In the genomic region with DNA sequence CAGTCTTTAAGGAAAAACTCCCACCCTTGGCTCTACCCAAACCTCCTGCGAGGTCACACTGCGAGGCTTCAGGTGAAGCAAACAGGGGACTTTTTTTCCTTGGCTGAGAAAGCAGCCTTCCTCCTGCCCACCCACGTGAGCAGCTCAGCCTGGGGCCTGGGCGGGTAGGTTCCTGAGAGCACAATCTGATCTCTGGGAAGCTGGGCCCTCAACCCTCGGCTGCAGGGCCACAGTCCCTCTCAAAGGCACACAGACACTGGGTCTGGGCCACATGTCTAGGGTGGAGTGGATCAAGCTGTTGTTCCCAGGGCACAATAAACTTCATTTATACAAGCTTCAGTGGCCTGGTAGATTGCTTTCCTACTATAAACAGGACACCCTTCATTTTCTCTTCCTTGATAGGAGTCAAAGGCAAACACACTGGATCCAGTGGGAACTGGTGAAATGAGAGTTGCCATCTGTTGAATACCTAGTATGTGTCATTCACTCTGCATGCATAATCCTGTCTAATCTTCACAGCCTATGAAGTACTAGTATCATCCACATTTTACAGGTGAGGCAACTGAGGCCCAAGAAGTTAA, we compare ENCODE assay signal across 8 cellular contexts. TPM values are rescaled to one million over a fixed set of nuclear protein-coding genes. Genes with fewer than 3 reads are reported as not detected.
DNase-seq lines count a peak whose midpoint lies in the region; ATAC-seq lines count a peak whose summit lies in the region.

No MANE protein-coding gene starts in this region.

- H3K9me3 ChIP-seq in stomach smooth muscle (ENCODE audit: control insufficient read depth in 2 of 2, low read length in 2 of 2) = no peaks in the 10 kb centered on the region

- no peaks in the 10 kb centered on the region for H3K27me3 Mint-ChIP-seq in activated T-helper 17 cell treated with anti-CD3 and anti-CD28 coated beads, Interleukin-2, amount 50 U/mL, for 72 hours

- H3K27ac ChIP-seq in stomach smooth muscle (ENCODE audit: low read length) = peak overlapping the region; percentile 92

- peak overlapping the region; percentile 79 to 92 for H3K9ac ChIP-seq in stomach smooth muscle (ENCODE audit: low read length in 2 of 2)

- no peaks in the 10 kb centered on the region for H3K27me3 ChIP-seq in stomach smooth muscle (ENCODE audit: control insufficient read depth in 1 of 2, insufficient read depth in 2 of 2, low read length in 2 of 2)

- peak overlapping the region; percentile 91 for H3K4me3 Mint-ChIP-seq in activated T-helper 17 cell treated with anti-CD3 and anti-CD28 coated beads, Interleukin-2, amount 50 U/mL, for 72 hours

- H3K4me1 ChIP-seq in stomach smooth muscle (ENCODE audit: control insufficient read depth, insufficient read depth, low read length) = peaks cover 87% of the 10 kb centered on the region

- peak overlapping the region; percentile 69 to 70 for H3K4me3 ChIP-seq in stomach smooth muscle (ENCODE audit: low read length in 2 of 2)

- peak overlapping the region; percentile 96 for H3K27ac Mint-ChIP-seq in activated T-helper 17 cell treated with anti-CD3 and anti-CD28 coated beads, Interleukin-2, amount 50 U/mL, for 72 hours

- peaks cover 87% of the 10 kb centered on the region for H3K36me3 Mint-ChIP-seq in activated T-helper 17 cell treated with anti-CD3 and anti-CD28 coated beads, Interleukin-2, amount 50 U/mL, for 72 hours (ENCODE audit: low read depth)

- peak; percentile 41 for DNase-seq in activated T-cell treated with anti-CD3 and anti-CD28 coated beads, Interleukin-2, amount 50 U/mL, for 1 hour
- DNase-seq in activated T-cell treated with anti-CD3 and anti-CD28 coated beads for 4 hours (no peak), inferior parietal cortex (ENCODE audit: extremely low spot score) (peak; percentile 51), NCI-H2196 (lab: John Stamatoyannopoulos, UW; ENCODE audit: unreplicated experiment) (no peak), cortex of kidney (lab: John Stamatoyannopoulos, UW) (no peak)

- no peaks in the 10 kb centered on the region for H3K36me3 ChIP-seq in stomach smooth muscle (ENCODE audit: control insufficient read depth in 2 of 2, insufficient read depth in 2 of 2, low read length in 2 of 2)

- no peaks in the 10 kb centered on the region for H3K9me3 Mint-ChIP-seq in activated T-helper 17 cell treated with anti-CD3 and anti-CD28 coated beads, Interleukin-2, amount 50 U/mL, for 72 hours

- ATAC-seq in activated T-helper 17 cell treated with anti-CD3 and anti-CD28 coated beads, Interleukin-2, amount 50 U/mL, for 72 hours (replicated peaks) = no peak
- ATAC-seq in HG03457 (IDR thresholded peaks at IDR 0.05; ENCODE audit: unreplicated experiment) = no peak

- peaks cover 49% of the 10 kb centered on the region for H3K4me1 Mint-ChIP-seq in activated T-helper 17 cell treated with anti-CD3 and anti-CD28 coated beads, Interleukin-2, amount 50 U/mL, for 72 hours

RNA-seq across cellular contexts. Expression of a gene that starts 41.3 kb away (rescaled TPM):
- total RNA-seq in activated T-helper 17 cell treated with anti-CD3 and anti-CD28 coated beads, Interleukin-2, amount 50 U/mL, for 72 hours = 10 to 100 TPM; 37.3 to 41.2 TPM

Comparison
In these comparisons a context has a peak if more than half of its experiments do, and no peak if none do; other contexts are left out.
1. DNase-seq: peak in activated T-cell treated with anti-CD3 and anti-CD28 coated beads, Interleukin-2, amount 50 U/mL, for 1 hour (single experiment) and inferior parietal cortex (single experiment); none in activated T-cell treated with anti-CD3 and anti-CD28 coated beads for 4 hours (single experiment), NCI-H2196 (single experiment) and cortex of kidney (single experiment).